8 cellular contexts compared by ENCODE assay signal in genomic region chr1:166479052-166479631, GRCh38.
DNase-seq lines count a peak whose midpoint lies in the region; ATAC-seq and TF ChIP-seq lines count a peak whose summit lies in the region.

No MANE protein-coding gene starts in this region.

- DNase-seq in SIG-M5 treated with dmso at 0.1 percent for 504 hours (lab: John Stamatoyannopoulos, UW; ENCODE audit: unreplicated experiment) (peak; percentile 6), SIG-M5 (lab: John Stamatoyannopoulos, UW) (no peak), NT2/D1 (ENCODE audit: low read depth, low spot score) (peak; percentile 71), progenitor cell of endocrine pancreas (ENCODE audit: low spot score, unreplicated experiment) (peak; percentile 34)
- peak; percentile 45 to 46 for DNase-seq in activated T-cell treated with anti-CD3 and anti-CD28 coated beads, Interleukin-2, amount 50 U/mL, for 48 hours

- H3K9ac ChIP-seq in NT2/D1 (ENCODE audit: insufficient read length, low read depth): no peak overlapping the region

- no peak overlapping the region for H3K4me3 Mint-ChIP-seq in progenitor cell of endocrine pancreas (ENCODE audit: low read depth)

- H3K27me3 Mint-ChIP-seq in progenitor cell of endocrine pancreas: no peaks in the 10 kb centered on the region

- no peak for TF ChIP-seq EP300 in gastroesophageal sphincter (IDR thresholded peaks at IDR 0.05)

- no peaks in the 10 kb centered on the region for H3K36me3 Mint-ChIP-seq in progenitor cell of endocrine pancreas (ENCODE audit: insufficient read depth)

- no peak overlapping the region for H3K27ac ChIP-seq in gastroesophageal sphincter

- H3K27me3 ChIP-seq in NT2/D1 (ENCODE audit: insufficient read depth, insufficient read length) (no peaks in the 10 kb centered on the region), gastroesophageal sphincter (peaks cover 5% of the 10 kb centered on the region)

- TF ChIP-seq CTCF in gastroesophageal sphincter (IDR thresholded peaks at IDR 0.05) (peak; percentile 52 to 78 (median 64)), progenitor cell of endocrine pancreas (IDR thresholded peaks at IDR 0.05; ENCODE audit: unreplicated experiment) (peak; percentile 91)

- no peak for TF ChIP-seq POLR2A in gastroesophageal sphincter (IDR thresholded peaks at IDR 0.05)

- 41 to 45% methylated on average over 2 of the region's 2 CpGs for WGBS in gastroesophageal sphincter (ENCODE audit: low coverage in 1 of 2), 2 donors

- H3K36me3 ChIP-seq in NT2/D1 (ENCODE audit: insufficient read depth, insufficient read length, low read length): no peaks in the 10 kb centered on the region
- no peaks in the 10 kb centered on the region for H3K36me3 ChIP-seq in gastroesophageal sphincter

- H3K4me3 ChIP-seq in NT2/D1 (ENCODE audit: insufficient read length, low read depth) (no peak overlapping the region), gastroesophageal sphincter (no peak overlapping the region)

- H3K9me3 Mint-ChIP-seq in progenitor cell of endocrine pancreas (ENCODE audit: low read depth): no peaks in the 10 kb centered on the region

- no peak overlapping the region for H3K27ac Mint-ChIP-seq in progenitor cell of endocrine pancreas

- H3K9me3 ChIP-seq in NT2/D1 (ENCODE audit: insufficient read depth, low read length) (no peaks in the 10 kb centered on the region), gastroesophageal sphincter (no peaks in the 10 kb centered on the region)

- peaks cover 4% of the 10 kb centered on the region for H3K4me1 Mint-ChIP-seq in progenitor cell of endocrine pancreas (ENCODE audit: low read depth)

- ATAC-seq in HG03045 (IDR thresholded peaks at IDR 0.05; ENCODE audit: unreplicated experiment): peak; percentile 53
- no peak for ATAC-seq in gastroesophageal sphincter
- ATAC-seq in HG02571 (IDR thresholded peaks at IDR 0.05; ENCODE audit: unreplicated experiment): no peak

- H3K4me1 ChIP-seq in NT2/D1 (ENCODE audit: insufficient read depth, insufficient read length): no peaks in the 10 kb centered on the region
- H3K4me1 ChIP-seq in gastroesophageal sphincter: no peaks in the 10 kb centered on the region
